ENCODE assay signal across 15 cellular contexts in the genomic region with DNA sequence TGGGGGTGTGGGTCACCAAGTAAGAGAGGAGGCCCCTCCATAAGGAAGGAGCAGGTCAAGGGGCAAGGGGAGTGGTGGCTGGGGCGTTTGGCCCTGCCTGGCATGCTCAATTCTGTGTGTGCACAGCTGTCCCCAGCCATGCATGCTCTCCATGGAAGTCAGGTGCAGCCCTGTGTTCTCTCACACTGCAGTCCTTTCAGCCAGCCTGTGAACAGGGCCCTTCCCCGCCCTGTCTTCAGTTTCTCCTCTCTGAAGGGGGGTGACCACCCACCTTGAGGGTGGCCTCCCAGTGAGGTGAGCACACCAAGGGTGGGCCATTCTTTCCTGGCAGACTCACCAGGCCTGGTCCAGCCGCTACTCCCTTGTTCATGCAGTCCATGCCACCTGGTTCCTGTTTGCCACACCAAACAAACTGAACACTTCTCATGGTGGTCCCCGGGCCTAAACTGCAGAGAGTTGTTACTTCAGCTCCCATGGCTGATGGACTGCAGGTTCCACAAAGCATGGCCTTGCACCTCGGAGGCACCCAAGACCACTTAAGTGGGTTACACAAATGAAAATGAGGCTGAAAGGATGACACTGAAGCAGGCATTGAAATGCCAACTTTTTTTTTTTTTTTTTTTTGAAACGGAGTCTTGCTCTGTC. TPM values are rescaled to one million over a fixed set of nuclear protein-coding genes. Genes with fewer than 3 reads are reported as not detected.
DNase-seq lines count a peak whose midpoint lies in the region; ATAC-seq, FAIRE-seq and TF ChIP-seq lines count a peak whose summit lies in the region.
"Had no signal": no experiment of that assay in that cellular context is flagged by ENCODE, and none has a peak within 500 bp of the region (broad histone marks: within the 10 kb centered on the region; RNA-seq: fewer than 3 reads in every experiment).

No MANE protein-coding gene starts in this region.

- peak overlapping the region; percentile 42 for H3K4me3 Mint-ChIP-seq in activated naive CD4-positive, alpha-beta T cell treated with anti-CD3 and anti-CD28 coated beads, Interleukin-2, amount 50 U/mL, for 24 hours
- peak overlapping the region; percentile 94 for H3K4me3 Mint-ChIP-seq in stimulated activated memory B cell treated with anti-CD40 and anti-IgM and Interleukin-4, amounts not matched to agents 10 μg/mL and 1 μg/mL and 100 μg/mL, for 72 hours

- no peaks in the 10 kb centered on the region for H3K27me3 Mint-ChIP-seq in activated naive CD4-positive, alpha-beta T cell treated with anti-CD3 and anti-CD28 coated beads, Interleukin-2, amount 50 U/mL, for 24 hours
- no peaks in the 10 kb centered on the region for H3K27me3 Mint-ChIP-seq in stimulated activated memory B cell treated with anti-CD40 and anti-IgM and Interleukin-4, amounts not matched to agents 10 μg/mL and 1 μg/mL and 100 μg/mL, for 72 hours

- H3K27ac Mint-ChIP-seq in activated naive CD4-positive, alpha-beta T cell treated with anti-CD3 and anti-CD28 coated beads, Interleukin-2, amount 50 U/mL, for 24 hours: no peak overlapping the region
- H3K27ac Mint-ChIP-seq in stimulated activated memory B cell treated with anti-CD40 and anti-IgM and Interleukin-4, amounts not matched to agents 10 μg/mL and 1 μg/mL and 100 μg/mL, for 72 hours: peak overlapping the region; percentile 94

- no peak overlapping the region for H3K23ac ChIP-seq in H1 (ENCODE audit: insufficient read length)

- peaks cover 19% of the 10 kb centered on the region for H3K23me2 ChIP-seq in H1 (ENCODE audit: low read depth, low read length)

- no peaks in the 10 kb centered on the region for H3K36me3 ChIP-seq in H1 (ENCODE audit: control insufficient read depth in 2 of 4, insufficient read depth in 4 of 4, low read length in 3 of 4)

- no peak for DNase-seq in activated naive CD4-positive, alpha-beta T cell treated with anti-CD3 and anti-CD28 coated beads, Interleukin-2, amount 50 U/mL, for 16 hours
- peak; percentile 41 for DNase-seq in NCI-H69 (lab: John Stamatoyannopoulos, UW)
- DNase-seq in H1 (ENCODE audit: low read depth in 1 of 2, low spot score in 2 of 2): no peak
- DNase-seq: activated gamma-delta T cell treated with Interleukin-2 at 50 U/mL for 16 hours, kidney, NCI-H2081 treated with DMSO at 0.1 percent for 48 hours, stomach had no signal

- WGBS in H1 (ENCODE audit: extremely low coverage in 1 of 2, insufficient coverage in 1 of 2, insufficient read length in 1 of 2, insufficient replicate concordance in 2 of 2, low coverage in 1 of 2, low lambda C conversion rate in 2 of 2, missing lambda C conversion rate in 1 of 2), 2 experiments: 75% methylated on average over 6 of the region's 6 CpGs; no CpG with 5 or more reads in 1 of the 2 experiments

- no peak overlapping the region for H3K4me2 ChIP-seq in H1 (ENCODE audit: insufficient read depth in 1 of 2, low read depth in 2 of 2, low read length in 2 of 2)

- H3K9ac ChIP-seq in H1 (replicated peaks in 1 of 4; ENCODE audit: extremely low read depth in 1 of 4, low read depth in 3 of 4, low read length in 3 of 4): no peak overlapping the region

- no peak overlapping the region for H3K4me3 ChIP-seq in H1 (ENCODE audit: extremely low read depth in 1 of 4, insufficient read depth in 2 of 4, low read depth in 3 of 4, low read length in 4 of 4)

- no peak for TF ChIP-seq CTCF in H1 (IDR thresholded peaks at IDR 0.05; ENCODE audit: control extremely low read depth in 1 of 3, insufficient read depth in 1 of 3, low read depth in 1 of 3, low read length in 3 of 3)

- no peaks in the 10 kb centered on the region for H3K36me3 Mint-ChIP-seq in activated naive CD4-positive, alpha-beta T cell treated with anti-CD3 and anti-CD28 coated beads, Interleukin-2, amount 50 U/mL, for 24 hours
- H3K36me3 Mint-ChIP-seq in stimulated activated memory B cell treated with anti-CD40 and anti-IgM and Interleukin-4, amounts not matched to agents 10 μg/mL and 1 μg/mL and 100 μg/mL, for 72 hours: peaks cover 5% of the 10 kb centered on the region

- peak overlapping the region; percentile 18; the same call in 1 of the 2 replicates for H2BK12ac ChIP-seq in H1 (ENCODE audit: low read depth, low read length)

- peak overlapping the region; percentile 5 for H4K91ac ChIP-seq in H1 (replicated peaks; ENCODE audit: insufficient read length, low read length)

- no peak overlapping the region for H2BK120ac ChIP-seq in H1 (replicated peaks; ENCODE audit: low read depth, low read length)

- 0 out of 2 replicates have a peak overlapping the region, but pooled peaks have one; percentile 2 for H2BK20ac ChIP-seq in H1 (ENCODE audit: low read length)

- POLR2A ChIA-PET in H1 (lab: Charles Lee; ENCODE audit: partially characterized antibody): interaction anchor here (0.7 to 3.7 kb wide), 5 partner anchors 10 to 124 kb away, joined by 3 to 21 read pairs (median 4); a partner anchor contains a TSS

- H3K27ac ChIP-seq in H1 (ENCODE audit: low read depth, low read length): no peak overlapping the region

- CTCF ChIA-PET in H1 (lab: Charles Lee; ENCODE audit: partially characterized antibody): interaction anchor here (0.7 to 9.6 kb wide), 13 partner anchors 15 to 160 kb away, joined by 3 to 73 read pairs (median 4); a partner anchor contains a TSS

- H3K56ac ChIP-seq in H1 (replicated peaks; ENCODE audit: insufficient read length, low read depth, low read length): no peak overlapping the region

- H3K27me3 ChIP-seq in H1 (replicated peaks in 1 of 4; ENCODE audit: control insufficient read depth in 3 of 4, extremely low read depth in 1 of 4, insufficient read depth in 3 of 4, low read length in 3 of 4): peaks cover 0 to 27% (median 19%) of the 10 kb centered on the region in 4 experiments; a peak in 6 of 7 replicates

- H3K14ac ChIP-seq in H1 (ENCODE audit: insufficient read length): no peak overlapping the region

- no peak overlapping the region for H3K4ac ChIP-seq in H1 (replicated peaks; ENCODE audit: insufficient read length, low read depth, low read length)

- no peaks in the 10 kb centered on the region for H3K9me3 Mint-ChIP-seq in activated naive CD4-positive, alpha-beta T cell treated with anti-CD3 and anti-CD28 coated beads, Interleukin-2, amount 50 U/mL, for 24 hours
- H3K9me3 Mint-ChIP-seq in stimulated activated memory B cell treated with anti-CD40 and anti-IgM and Interleukin-4, amounts not matched to agents 10 μg/mL and 1 μg/mL and 100 μg/mL, for 72 hours: no peaks in the 10 kb centered on the region

- no peak overlapping the region for H3K18ac ChIP-seq in H1 (ENCODE audit: extremely low read depth, low read length)

- H4K5ac ChIP-seq in H1 (ENCODE audit: insufficient read length, low read depth, low read length): no peak overlapping the region

- H3K4me1 Mint-ChIP-seq in activated naive CD4-positive, alpha-beta T cell treated with anti-CD3 and anti-CD28 coated beads, Interleukin-2, amount 50 U/mL, for 24 hours: peaks cover 40% of the 10 kb centered on the region
- peaks cover 87% of the 10 kb centered on the region for H3K4me1 Mint-ChIP-seq in stimulated activated memory B cell treated with anti-CD40 and anti-IgM and Interleukin-4, amounts not matched to agents 10 μg/mL and 1 μg/mL and 100 μg/mL, for 72 hours

- no peak overlapping the region for H2AK5ac ChIP-seq in H1 (ENCODE audit: low read depth, low read length)

- H2AFZ ChIP-seq in H1 (ENCODE audit: low read length): no peak overlapping the region

- H3K79me1 ChIP-seq in H1 (ENCODE audit: low read depth, low read length): no peaks in the 10 kb centered on the region

- no peak for TF ChIP-seq EP300 in H1 (IDR thresholded peaks at IDR 0.05; ENCODE audit: borderline replicate concordance in 1 of 2, low read depth in 2 of 2, low read length in 2 of 2)

- H3K9me3 ChIP-seq in H1 (ENCODE audit: insufficient read depth in 2 of 2, low read depth in 1 of 2, low read length in 1 of 2): no peaks in the 10 kb centered on the region
- H3K9me3 ChIP-seq: stomach had no signal

- H2BK15ac ChIP-seq in H1 (ENCODE audit: low read length): no peak overlapping the region

- TF ChIP-seq POLR2A in H1 (IDR thresholded peaks at IDR 0.05; ENCODE audit: control extremely low read depth in 1 of 2, low read depth in 2 of 2, low read length in 2 of 2): no peak

- peak overlapping the region; percentile 11 for H4K8ac ChIP-seq in H1 (ENCODE audit: extremely low read depth, insufficient read depth, low read length)

- H2BK5ac ChIP-seq in H1 (ENCODE audit: low read depth, low read length): no peak overlapping the region

- peaks cover 0 to 19% of the 10 kb centered on the region in 2 experiments for H4K20me1 ChIP-seq in H1 (replicated peaks in 1 of 2; ENCODE audit: control insufficient read depth in 1 of 2, insufficient read depth in 2 of 2, low read length in 2 of 2)

- TF ChIP-seq RAD21 in H1 (IDR thresholded peaks at IDR 0.05 in 1 of 2, conservative IDR thresholded peaks at IDR 0.05 in 1 of 2; ENCODE audit: low read depth in 2 of 2, low read length in 2 of 2): no peak

- ATAC-seq in stimulated activated memory B cell treated with anti-CD40 and anti-IgM and Interleukin-4, amounts not matched to agents 10 μg/mL and 1 μg/mL and 100 μg/mL, for 72 hours: no peak
- ATAC-seq in HG03342 (IDR thresholded peaks at IDR 0.05; ENCODE audit: unreplicated experiment) (no peak), GM18873 (IDR thresholded peaks at IDR 0.05; ENCODE audit: low FRiP score, unreplicated experiment) (no peak), SK-N-SH treated with all-trans-retinoic acid at 6 μM for 48 hours (no peak)

- no peak for FAIRE-seq in H1 (lab: Jason Lieb, UNC)
- FAIRE-seq: bronchial epithelial cell, G401.6, kidney had no signal

- peaks cover 0 to 22% (median 14%) of the 10 kb centered on the region in 4 experiments; a peak in 6 of 7 replicates for H3K4me1 ChIP-seq in H1 (replicated peaks in 1 of 4; ENCODE audit: control insufficient read depth in 3 of 4, insufficient read depth in 4 of 4, low read length in 3 of 4)

- no peaks in the 10 kb centered on the region for H3K79me2 ChIP-seq in H1 (ENCODE audit: control insufficient read depth in 1 of 2, insufficient read depth in 2 of 2, low read length in 2 of 2)

RNA-seq across cellular contexts. Expression of a gene that starts 1.7 kb away (rescaled TPM):
- 94.5 and 104 TPM in 2 replicates for total RNA-seq in H1 (2021; fragmentation: NEBNext Ultra II Directional; extraction: Animal tissue kit (Norgen Biotek cat#: 25700))
- 58.3 and 109 TPM in 2 replicates for polyA plus RNA-seq in H1 (2011; rRNA removed)
- 40.4 TPM for polyA plus RNA-seq in H1 (2011; cell fraction: cytosol; rRNA removed)
- 99.4 TPM for polyA plus RNA-seq in H1 (2011; cell fraction: nucleus; rRNA removed)
- 92.7 to 174 TPM (median 154 TPM) in 4 replicates for polyA plus RNA-seq in H1 (2012, experiment 1 of 2)
- polyA plus RNA-seq in H1 (2012, experiment 2 of 2): 107 TPM
- polyA plus RNA-seq in H1 (2013, experiment 1 of 2): 237 TPM
- 229 TPM for polyA plus RNA-seq in H1 (2013, experiment 2 of 2)
- 30.5 and 40.0 TPM in 2 replicates for polyA minus RNA-seq in H1 (2011; rRNA and poly(A)+ RNA removed)
- 61.1 TPM for polyA minus RNA-seq in H1 (2011; cell fraction: cytosol; rRNA and poly(A)+ RNA removed)
- polyA minus RNA-seq in H1 (2011; cell fraction: nucleus; rRNA and poly(A)+ RNA removed): 35.8 TPM

RNA-seq across cellular contexts. Expression of a gene that starts 3.2 kb away (rescaled TPM):
- 9.6 and 10.2 TPM in 2 replicates for total RNA-seq in H1 (2021; fragmentation: NEBNext Ultra II Directional; extraction: Animal tissue kit (Norgen Biotek cat#: 25700))
- 18.3 and 29.7 TPM in 2 replicates for polyA plus RNA-seq in H1 (2011; rRNA removed)
- polyA plus RNA-seq in H1 (2011; cell fraction: cytosol; rRNA removed): 18.5 TPM
- polyA plus RNA-seq in H1 (2011; cell fraction: nucleus; rRNA removed): 34.3 TPM
- 5.6 to 13.4 TPM (median 10.3 TPM) in 4 replicates for polyA plus RNA-seq in H1 (2012, experiment 1 of 2)
- polyA plus RNA-seq in H1 (2012, experiment 2 of 2): 9.7 TPM
- 7.1 TPM for polyA plus RNA-seq in H1 (2013, experiment 1 of 2)
- polyA plus RNA-seq in H1 (2013, experiment 2 of 2): 7.1 TPM
- polyA minus RNA-seq in H1 (2011; rRNA and poly(A)+ RNA removed): 11.1 and 12.8 TPM in 2 replicates
- polyA minus RNA-seq in H1 (2011; cell fraction: cytosol; rRNA and poly(A)+ RNA removed): 6.0 TPM
- 9.4 TPM for polyA minus RNA-seq in H1 (2011; cell fraction: nucleus; rRNA and poly(A)+ RNA removed)

RNA-seq across cellular contexts. Expression of a gene that starts 6.7 kb away (rescaled TPM):
- 2.3 and 4.9 TPM in 2 replicates for total RNA-seq in H1 (2021; fragmentation: NEBNext Ultra II Directional; extraction: Animal tissue kit (Norgen Biotek cat#: 25700))
- polyA plus RNA-seq in H1 (2011; rRNA removed): 4.2 and 6.9 TPM in 2 replicates
- polyA plus RNA-seq in H1 (2011; cell fraction: cytosol; rRNA removed): 7.1 TPM
- 19.9 TPM for polyA plus RNA-seq in H1 (2011; cell fraction: nucleus; rRNA removed)
- 3.1 to 5.6 TPM (median 4.3 TPM) in 4 replicates for polyA plus RNA-seq in H1 (2012, experiment 1 of 2)
- 4.1 TPM for polyA plus RNA-seq in H1 (2012, experiment 2 of 2)
- 2.6 TPM for polyA plus RNA-seq in H1 (2013, experiment 1 of 2)
- polyA plus RNA-seq in H1 (2013, experiment 2 of 2): 3.1 TPM
- 1.3 and 2.0 TPM in 2 replicates for polyA minus RNA-seq in H1 (2011; rRNA and poly(A)+ RNA removed)
- not detected for polyA minus RNA-seq in H1 (2011; cell fraction: cytosol; rRNA and poly(A)+ RNA removed)
- polyA minus RNA-seq in H1 (2011; cell fraction: nucleus; rRNA and poly(A)+ RNA removed): 2.2 TPM
- total RNA-seq: bronchial epithelial cell, kidney, stomach had no signal

RNA-seq across cellular contexts. Expression of a gene that starts 15.2 kb away (rescaled TPM):
- total RNA-seq in H1 (2021; fragmentation: NEBNext Ultra II Directional; extraction: Animal tissue kit (Norgen Biotek cat#: 25700)): 0.52 and 0.77 TPM in 2 replicates
- polyA plus RNA-seq in H1 (2011; rRNA removed): 4.0 and 4.6 TPM in 2 replicates
- 1.8 TPM for polyA plus RNA-seq in H1 (2011; cell fraction: cytosol; rRNA removed)
- polyA plus RNA-seq in H1 (2011; cell fraction: nucleus; rRNA removed): 1.6 TPM
- 0.51 to 1.8 TPM (median 0.82 TPM) in 3 of 4 replicates, not detected in the other for polyA plus RNA-seq in H1 (2012, experiment 1 of 2)
- polyA plus RNA-seq in H1 (2012, experiment 2 of 2): 1.7 TPM
- polyA plus RNA-seq in H1 (2013, experiment 1 of 2): 0.99 TPM
- polyA plus RNA-seq in H1 (2013, experiment 2 of 2): 1.3 TPM
- 0.98 and 1.1 TPM in 2 replicates for polyA minus RNA-seq in H1 (2011; rRNA and poly(A)+ RNA removed)
- 2.9 TPM for polyA minus RNA-seq in H1 (2011; cell fraction: cytosol; rRNA and poly(A)+ RNA removed)
- polyA minus RNA-seq in H1 (2011; cell fraction: nucleus; rRNA and poly(A)+ RNA removed): 2.1 TPM
- total RNA-seq: bronchial epithelial cell, glomerular endothelial cell, stomach had no signal

RNA-seq across cellular contexts. Expression of a gene that starts 17.3 kb away (rescaled TPM):
- 116 and 124 TPM in 2 replicates for total RNA-seq in H1 (2021; fragmentation: NEBNext Ultra II Directional; extraction: Animal tissue kit (Norgen Biotek cat#: 25700))
- polyA plus RNA-seq in H1 (2011; rRNA removed): 145 and 158 TPM in 2 replicates
- 163 TPM for polyA plus RNA-seq in H1 (2011; cell fraction: cytosol; rRNA removed)
- 143 TPM for polyA plus RNA-seq in H1 (2011; cell fraction: nucleus; rRNA removed)
- 131 to 147 TPM (median 142 TPM) in 4 replicates for polyA plus RNA-seq in H1 (2012, experiment 1 of 2)
- polyA plus RNA-seq in H1 (2012, experiment 2 of 2): 167 TPM
- polyA plus RNA-seq in H1 (2013, experiment 1 of 2): 65.5 TPM
- polyA plus RNA-seq in H1 (2013, experiment 2 of 2): 63.4 TPM
- polyA minus RNA-seq in H1 (2011; rRNA and poly(A)+ RNA removed): 109 and 125 TPM in 2 replicates
- polyA minus RNA-seq in H1 (2011; cell fraction: cytosol; rRNA and poly(A)+ RNA removed): 50.9 TPM
- 64.2 TPM for polyA minus RNA-seq in H1 (2011; cell fraction: nucleus; rRNA and poly(A)+ RNA removed)
